ENCODE assay signal across 1 cellular context in the genomic region with DNA sequence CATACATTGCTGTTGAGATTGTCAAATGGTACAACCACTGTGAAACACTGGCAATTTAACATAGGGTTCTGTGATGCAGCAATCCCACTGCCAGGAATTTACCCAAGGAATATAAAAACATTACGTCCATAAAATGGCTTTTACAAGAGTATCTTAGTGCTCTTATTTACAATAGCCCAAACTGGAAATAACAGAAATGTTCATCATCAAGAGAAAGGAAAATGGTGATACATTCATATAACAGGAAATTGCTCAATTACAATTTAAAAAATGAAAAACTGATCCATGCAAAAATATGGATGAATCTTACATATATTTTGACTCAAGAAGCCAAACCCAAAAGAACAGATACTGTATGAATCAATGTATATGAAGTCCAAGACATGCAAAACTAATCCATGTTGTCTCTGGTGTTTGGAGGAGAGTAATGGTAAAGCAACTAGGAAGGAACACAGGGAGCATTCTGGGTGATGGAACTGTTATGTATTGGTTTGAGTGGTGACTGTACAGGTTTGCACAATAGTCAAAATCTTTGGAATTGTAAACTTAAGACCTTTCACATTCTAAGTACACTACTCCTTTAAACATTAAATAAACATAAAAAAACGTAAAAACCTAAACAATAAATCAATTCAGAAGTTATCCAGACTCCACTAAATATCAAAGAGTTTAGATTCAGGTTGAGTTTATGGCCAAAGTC.
TF ChIP-seq lines count a peak whose summit lies in the region.

No MANE protein-coding gene starts in this region.

TF ChIP-seq in K562, 482 proteins besides CTCF, POLR2A, EP300 and RAD21 (continued from another document):
- TF ChIP-seq, protein P1, sequence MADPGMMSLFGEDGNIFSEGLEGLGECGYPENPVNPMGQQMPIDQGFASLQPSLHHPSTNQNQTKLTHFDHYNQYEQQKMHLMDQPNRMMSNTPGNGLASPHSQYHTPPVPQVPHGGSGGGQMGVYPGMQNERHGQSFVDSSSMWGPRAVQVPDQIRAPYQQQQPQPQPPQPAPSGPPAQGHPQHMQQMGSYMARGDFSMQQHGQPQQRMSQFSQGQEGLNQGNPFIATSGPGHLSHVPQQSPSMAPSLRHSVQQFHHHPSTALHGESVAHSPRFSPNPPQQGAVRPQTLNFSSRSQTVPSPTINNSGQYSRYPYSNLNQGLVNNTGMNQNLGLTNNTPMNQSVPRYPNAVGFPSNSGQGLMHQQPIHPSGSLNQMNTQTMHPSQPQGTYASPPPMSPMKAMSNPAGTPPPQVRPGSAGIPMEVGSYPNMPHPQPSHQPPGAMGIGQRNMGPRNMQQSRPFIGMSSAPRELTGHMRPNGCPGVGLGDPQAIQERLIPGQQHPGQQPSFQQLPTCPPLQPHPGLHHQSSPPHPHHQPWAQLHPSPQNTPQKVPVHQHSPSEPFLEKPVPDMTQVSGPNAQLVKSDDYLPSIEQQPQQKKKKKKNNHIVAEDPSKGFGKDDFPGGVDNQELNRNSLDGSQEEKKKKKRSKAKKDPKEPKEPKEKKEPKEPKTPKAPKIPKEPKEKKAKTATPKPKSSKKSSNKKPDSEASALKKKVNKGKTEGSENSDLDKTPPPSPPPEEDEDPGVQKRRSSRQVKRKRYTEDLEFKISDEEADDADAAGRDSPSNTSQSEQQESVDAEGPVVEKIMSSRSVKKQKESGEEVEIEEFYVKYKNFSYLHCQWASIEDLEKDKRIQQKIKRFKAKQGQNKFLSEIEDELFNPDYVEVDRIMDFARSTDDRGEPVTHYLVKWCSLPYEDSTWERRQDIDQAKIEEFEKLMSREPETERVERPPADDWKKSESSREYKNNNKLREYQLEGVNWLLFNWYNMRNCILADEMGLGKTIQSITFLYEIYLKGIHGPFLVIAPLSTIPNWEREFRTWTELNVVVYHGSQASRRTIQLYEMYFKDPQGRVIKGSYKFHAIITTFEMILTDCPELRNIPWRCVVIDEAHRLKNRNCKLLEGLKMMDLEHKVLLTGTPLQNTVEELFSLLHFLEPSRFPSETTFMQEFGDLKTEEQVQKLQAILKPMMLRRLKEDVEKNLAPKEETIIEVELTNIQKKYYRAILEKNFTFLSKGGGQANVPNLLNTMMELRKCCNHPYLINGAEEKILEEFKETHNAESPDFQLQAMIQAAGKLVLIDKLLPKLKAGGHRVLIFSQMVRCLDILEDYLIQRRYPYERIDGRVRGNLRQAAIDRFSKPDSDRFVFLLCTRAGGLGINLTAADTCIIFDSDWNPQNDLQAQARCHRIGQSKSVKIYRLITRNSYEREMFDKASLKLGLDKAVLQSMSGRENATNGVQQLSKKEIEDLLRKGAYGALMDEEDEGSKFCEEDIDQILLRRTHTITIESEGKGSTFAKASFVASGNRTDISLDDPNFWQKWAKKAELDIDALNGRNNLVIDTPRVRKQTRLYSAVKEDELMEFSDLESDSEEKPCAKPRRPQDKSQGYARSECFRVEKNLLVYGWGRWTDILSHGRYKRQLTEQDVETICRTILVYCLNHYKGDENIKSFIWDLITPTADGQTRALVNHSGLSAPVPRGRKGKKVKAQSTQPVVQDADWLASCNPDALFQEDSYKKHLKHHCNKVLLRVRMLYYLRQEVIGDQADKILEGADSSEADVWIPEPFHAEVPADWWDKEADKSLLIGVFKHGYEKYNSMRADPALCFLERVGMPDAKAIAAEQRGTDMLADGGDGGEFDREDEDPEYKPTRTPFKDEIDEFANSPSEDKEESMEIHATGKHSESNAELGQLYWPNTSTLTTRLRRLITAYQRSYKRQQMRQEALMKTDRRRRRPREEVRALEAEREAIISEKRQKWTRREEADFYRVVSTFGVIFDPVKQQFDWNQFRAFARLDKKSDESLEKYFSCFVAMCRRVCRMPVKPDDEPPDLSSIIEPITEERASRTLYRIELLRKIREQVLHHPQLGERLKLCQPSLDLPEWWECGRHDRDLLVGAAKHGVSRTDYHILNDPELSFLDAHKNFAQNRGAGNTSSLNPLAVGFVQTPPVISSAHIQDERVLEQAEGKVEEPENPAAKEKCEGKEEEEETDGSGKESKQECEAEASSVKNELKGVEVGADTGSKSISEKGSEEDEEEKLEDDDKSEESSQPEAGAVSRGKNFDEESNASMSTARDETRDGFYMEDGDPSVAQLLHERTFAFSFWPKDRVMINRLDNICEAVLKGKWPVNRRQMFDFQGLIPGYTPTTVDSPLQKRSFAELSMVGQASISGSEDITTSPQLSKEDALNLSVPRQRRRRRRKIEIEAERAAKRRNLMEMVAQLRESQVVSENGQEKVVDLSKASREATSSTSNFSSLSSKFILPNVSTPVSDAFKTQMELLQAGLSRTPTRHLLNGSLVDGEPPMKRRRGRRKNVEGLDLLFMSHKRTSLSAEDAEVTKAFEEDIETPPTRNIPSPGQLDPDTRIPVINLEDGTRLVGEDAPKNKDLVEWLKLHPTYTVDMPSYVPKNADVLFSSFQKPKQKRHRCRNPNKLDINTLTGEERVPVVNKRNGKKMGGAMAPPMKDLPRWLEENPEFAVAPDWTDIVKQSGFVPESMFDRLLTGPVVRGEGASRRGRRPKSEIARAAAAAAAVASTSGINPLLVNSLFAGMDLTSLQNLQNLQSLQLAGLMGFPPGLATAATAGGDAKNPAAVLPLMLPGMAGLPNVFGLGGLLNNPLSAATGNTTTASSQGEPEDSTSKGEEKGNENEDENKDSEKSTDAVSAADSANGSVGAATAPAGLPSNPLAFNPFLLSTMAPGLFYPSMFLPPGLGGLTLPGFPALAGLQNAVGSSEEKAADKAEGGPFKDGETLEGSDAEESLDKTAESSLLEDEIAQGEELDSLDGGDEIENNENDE (IDR thresholded peaks at IDR 0.05; ENCODE audit: low read depth, low read length): no peak
- TF ChIP-seq PHB2 (IDR thresholded peaks at IDR 0.05; ENCODE audit: low read depth) (no peak), TAF9B (IDR thresholded peaks at IDR 0.05; ENCODE audit: partially characterized antibody) (no peak), MAZ (CRISPR knock-in tag; conservative IDR thresholded peaks at IDR 0.05 in 1 of 2, IDR thresholded peaks at IDR 0.05 in 1 of 2) (no peak), ELF1 (tag; IDR thresholded peaks at IDR 0.05) (no peak)
